ENCODE assay signal across 28 cellular contexts in genomic region chr4:66921433-66921832, GRCh38.
"Had no signal": no experiment of that assay in that cellular context is flagged by ENCODE, and none has a peak within 500 bp of the region (broad histone marks: within the 10 kb centered on the region; RNA-seq: fewer than 3 reads in every experiment).

No MANE protein-coding gene starts in this region.

- DNase-seq: dermis blood vessel endothelial cell; effector memory CD4-positive, alpha-beta T cell; esophagus squamous epithelium; foreskin melanocyte; glutamatergic neuron; heart right ventricle; hippocampal formation; left colon; mucosa of descending colon; naive thymus-derived CD8-positive, alpha-beta T cell; nephron progenitor cell; occipital lobe; pancreas; retina; stimulated activated CD4-positive, alpha-beta T cell treated with anti-CD3 and anti-CD28 coated beads, Interleukin-12 subunit alpha, Interleukin-12 subunit beta, amount 100 ng/mL, for 4 hours; stimulated activated CD4-positive, alpha-beta T cell treated with anti-CD3 and anti-CD28 coated beads, Interleukin-1b, Interleukin-23, amount 100 ng/mL, for 48 hours; stimulated activated CD4-positive, alpha-beta T cell treated with anti-CD3 and anti-CD28 coated beads, Interleukin-4, amount 100 ng/mL, for 1 hour; stimulated activated CD8-positive, alpha-beta memory T cell treated with anti-CD3 and anti-CD28 coated beads, Interleukin-4, amount 100 ng/mL, for 48 hours; stimulated activated naive CD4-positive, alpha-beta T cell treated with Interleukin-2 at 50 U/mL for 16 hours; upper lobe of left lung had no signal

- H3K9me3 Mint-ChIP-seq: mesothelial cell of epicardium, nephron progenitor cell had no signal

- ATAC-seq: heart right ventricle; left colon; mucosa of descending colon; naive thymus-derived CD8-positive, alpha-beta T cell; pancreas; sciatic nerve had no signal

- H3K4me3 ChIP-seq: coronary artery, esophagus squamous epithelium, heart right ventricle, lung, mucosa of descending colon, pancreas, smooth muscle cell, thoracic aorta, tibial nerve, upper lobe of left lung had no signal

- H3K4me3 Mint-ChIP-seq: memory B cell; mesothelial cell of epicardium; naive thymus-derived CD8-positive, alpha-beta T cell; nephron progenitor cell had no signal

- H3K9me3 ChIP-seq: esophagus squamous epithelium, heart right ventricle, pancreas, thoracic aorta, tibial nerve, upper lobe of left lung had no signal

- H3K36me3 Mint-ChIP-seq: memory B cell; mesothelial cell of epicardium; naive thymus-derived CD8-positive, alpha-beta T cell had no signal

- H3K4me1 ChIP-seq: esophagus squamous epithelium, heart right ventricle, pancreas, tibial nerve, upper lobe of left lung had no signal

- H3K4me2 ChIP-seq: smooth muscle cell had no signal

- H3K27ac ChIP-seq: coronary artery, esophagus squamous epithelium, heart right ventricle, pancreas, thoracic aorta, tibial nerve, upper lobe of left lung had no signal

- H3K4me1 Mint-ChIP-seq: nephron progenitor cell had no signal

- H3K27ac Mint-ChIP-seq: memory B cell; mesothelial cell of epicardium; naive thymus-derived CD8-positive, alpha-beta T cell; nephron progenitor cell had no signal

- H3K36me3 ChIP-seq: esophagus squamous epithelium, heart right ventricle, pancreas, thoracic aorta, tibial nerve, upper lobe of left lung had no signal

- H3K27me3 Mint-ChIP-seq: memory B cell; naive thymus-derived CD8-positive, alpha-beta T cell had no signal

- H3K27me3 ChIP-seq: esophagus squamous epithelium, heart right ventricle, tibial nerve, upper lobe of left lung had no signal
